1 cellular context compared by ENCODE assay signal in genomic region chr1:111516008-111516535, GRCh38.
TF ChIP-seq lines count a peak whose summit lies in the region.

No MANE protein-coding gene starts in this region.

TF ChIP-seq in H1, 55 proteins besides CTCF, POLR2A, EP300 and RAD21 (continued from another document):
- TF ChIP-seq POLR2AphosphoS5 (IDR thresholded peaks at IDR 0.05; ENCODE audit: low read depth, low read length) = no peak
- TF ChIP-seq, protein P1, sequence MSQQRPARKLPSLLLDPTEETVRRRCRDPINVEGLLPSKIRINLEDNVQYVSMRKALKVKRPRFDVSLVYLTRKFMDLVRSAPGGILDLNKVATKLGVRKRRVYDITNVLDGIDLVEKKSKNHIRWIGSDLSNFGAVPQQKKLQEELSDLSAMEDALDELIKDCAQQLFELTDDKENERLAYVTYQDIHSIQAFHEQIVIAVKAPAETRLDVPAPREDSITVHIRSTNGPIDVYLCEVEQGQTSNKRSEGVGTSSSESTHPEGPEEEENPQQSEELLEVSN (IDR thresholded peaks at IDR 0.05) = peak; percentile 89
